ENCODE assay signal across 1 cellular context in the genomic region with DNA sequence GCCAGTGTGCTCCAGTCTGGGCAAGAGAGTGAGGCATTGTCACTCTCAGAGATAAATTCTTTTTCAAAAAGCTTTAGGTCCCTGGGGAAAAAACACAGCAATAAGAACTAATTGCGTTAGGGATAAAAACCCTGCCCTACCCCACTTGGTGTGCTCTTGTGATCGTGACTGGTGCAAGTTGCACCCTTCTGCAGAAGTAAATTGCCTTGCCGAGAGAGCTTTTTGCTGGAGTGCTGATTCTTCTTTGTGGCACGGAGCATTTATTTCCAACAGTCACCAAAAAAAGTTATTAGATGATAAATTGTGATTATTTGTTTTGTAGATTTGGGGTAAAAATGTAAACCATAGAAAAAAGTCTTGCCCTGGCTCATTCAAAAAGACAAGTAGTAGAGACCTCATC.
TF ChIP-seq lines count a peak whose summit lies in the region.

No MANE protein-coding gene starts in this region.

TF ChIP-seq in GM12878, 131 proteins besides CTCF, POLR2A, EP300 and RAD21:
- TF ChIP-seq NR2C1 (IDR thresholded peaks at IDR 0.05): no peak
- no peak for TF ChIP-seq MYC (IDR thresholded peaks at IDR 0.05; ENCODE audit: insufficient read depth, insufficient read length, insufficient replicate concordance, low read length, severe bottlenecking)
- TF ChIP-seq NRF1 (conservative IDR thresholded peaks at IDR 0.05; ENCODE audit: low read depth, low read length): no peak
- TF ChIP-seq CBX5 (IDR thresholded peaks at IDR 0.05; ENCODE audit: low read depth): peak; percentile 72; the same call in 1 of the 2 replicates
TF ChIP-seq in GM12878: peak in this region for 1.
